ENCODE assay signal across 11 cellular contexts in the genomic region with DNA sequence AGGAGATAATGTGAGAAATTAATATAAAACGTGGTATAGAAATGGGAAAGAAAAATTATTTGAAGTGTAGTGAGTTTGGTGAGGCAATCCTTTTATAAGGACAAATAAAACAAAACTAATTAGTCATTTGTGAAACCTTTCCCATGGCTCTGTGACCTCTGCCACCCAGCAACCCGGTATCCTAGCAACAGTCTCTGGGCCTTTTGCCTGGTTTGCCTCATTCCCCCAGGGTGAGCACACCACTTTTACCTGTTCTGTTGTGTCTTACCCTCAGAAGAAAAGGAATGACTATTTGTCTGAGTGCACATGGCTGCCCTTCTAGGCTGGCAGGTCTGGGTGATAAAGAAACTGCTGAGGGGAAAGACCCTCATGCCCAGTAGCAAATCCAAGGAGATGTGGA. TPM values are rescaled to one million over a fixed set of nuclear protein-coding genes. Genes with fewer than 3 reads are reported as not detected.
DNase-seq lines count a peak whose midpoint lies in the region; ATAC-seq and TF ChIP-seq lines count a peak whose summit lies in the region.
"Had no signal": no experiment of that assay in that cellular context is flagged by ENCODE, and none has a peak within 500 bp of the region (broad histone marks: within the 10 kb centered on the region; RNA-seq: fewer than 3 reads in every experiment).

No MANE protein-coding gene starts in this region.

- BruUV-seq in IMR-90 (replicated peaks; lab: Mats Ljungman, UMichigan): no TSS peak

- peak overlapping the region; percentile 55; the same call in 1 of the 2 replicates for H2AK5ac ChIP-seq in IMR-90 (ENCODE audit: low read depth, low read length)

- TF ChIP-seq POLR2A in IMR-90 (IDR thresholded peaks at IDR 0.05; ENCODE audit: low read depth, low read length) (no peak), breast epithelium (IDR thresholded peaks at IDR 0.05) (no peak), GM18505 (IDR thresholded peaks at IDR 0.05; ENCODE audit: borderline replicate concordance, extremely low read depth, insufficient read depth, insufficient read length) (no peak)

- TF ChIP-seq CTCF in IMR-90 (conservative IDR thresholded peaks at IDR 0.05; ENCODE audit: low read depth, low read length) (no peak), breast epithelium (IDR thresholded peaks at IDR 0.05) (no peak), lung (IDR thresholded peaks at IDR 0.05; ENCODE audit: control extremely low read depth, extremely low read depth) (no peak)

- 100% methylated on average over 1 of the region's 2 CpGs; no CpG with 5 or more reads in 1 of the 2 experiments for WGBS in IMR-90 (ENCODE audit: extremely low coverage in 2 of 2, insufficient read length in 1 of 2), 2 experiments
- 74 to 84% methylated on average over 2 of the region's 2 CpGs for WGBS in lung, 2 donors

- no peak overlapping the region for H2AFZ ChIP-seq in IMR-90 (replicated peaks; ENCODE audit: low read length, poor library complexity)

- no peak overlapping the region for H2BK5ac ChIP-seq in IMR-90 (ENCODE audit: low read depth, low read length, poor library complexity, severe bottlenecking)

- no peak overlapping the region for H3K56ac ChIP-seq in IMR-90 (ENCODE audit: extremely low read depth, insufficient read depth, low read length)

- no peaks in the 10 kb centered on the region for H3K27me3 ChIP-seq in IMR-90 (ENCODE audit: control insufficient read depth, insufficient read depth, low read length)
- H3K27me3 ChIP-seq in breast epithelium: no peaks in the 10 kb centered on the region
- no peaks in the 10 kb centered on the region for H3K27me3 ChIP-seq in lung (ENCODE audit: control insufficient read depth, insufficient read depth)

- no peaks in the 10 kb centered on the region for H3K9me3 ChIP-seq in IMR-90 (ENCODE audit: control insufficient read depth, insufficient read depth, low read length)
- H3K9me3 ChIP-seq in breast epithelium: no peaks in the 10 kb centered on the region
- H3K9me3 ChIP-seq in lung (ENCODE audit: control insufficient read depth in 2 of 2, insufficient read depth in 1 of 2, low read length in 1 of 2): no peaks in the 10 kb centered on the region

- H3K4ac ChIP-seq in IMR-90 (ENCODE audit: low read depth, low read length): peak overlapping the region; percentile 40; the same call in 1 of the 2 replicates

- no peak overlapping the region for H3K23ac ChIP-seq in IMR-90 (ENCODE audit: low read depth, low read length)

- no peak overlapping the region for H2BK120ac ChIP-seq in IMR-90 (ENCODE audit: low read depth, low read length)

- H3K27ac ChIP-seq in IMR-90 (ENCODE audit: insufficient read depth, low read length) (no peak overlapping the region), breast epithelium (peak overlapping the region; percentile 43 to 75), lung (ENCODE audit: low read depth in 1 of 2, low read length in 1 of 2) (no peak overlapping the region)

- TF ChIP-seq RAD21 in IMR-90 (IDR thresholded peaks at IDR 0.05; ENCODE audit: low read length): no peak

- H4K91ac ChIP-seq in IMR-90 (ENCODE audit: insufficient read depth, low read depth, low read length): no peak overlapping the region

- no peak overlapping the region for H4K8ac ChIP-seq in IMR-90 (ENCODE audit: low read depth in 2 of 2, low read length in 2 of 2)

- H3K36me3 ChIP-seq in IMR-90 (ENCODE audit: control insufficient read depth, insufficient read depth, low read length) (no peaks in the 10 kb centered on the region), breast epithelium (no peaks in the 10 kb centered on the region), lung (ENCODE audit: control insufficient read depth in 2 of 2, insufficient read depth in 2 of 2, low read length in 2 of 2) (no peaks in the 10 kb centered on the region)

- intact Hi-C loops in IMR-90 (cut with micrococcal nuclease): no loop called here
- intact Hi-C loops in breast epithelium (cut with DNase I; ENCODE audit: low total_unique reads): no loop called here

- H3K4me1 ChIP-seq in IMR-90 (ENCODE audit: control insufficient read depth, insufficient read depth, low read length) (peaks cover 9% of the 10 kb centered on the region; the same call in 1 of the 2 replicates), breast epithelium (no peaks in the 10 kb centered on the region), lung (ENCODE audit: control insufficient read depth in 2 of 2, insufficient read depth in 2 of 2, low read length in 2 of 2) (peaks cover 0 to 8% of the 10 kb centered on the region in 2 donors)

- H3K4me3 ChIP-seq in IMR-90 (ENCODE audit: insufficient read depth, low read depth, low read length) (no peak overlapping the region), breast epithelium (no peak overlapping the region), lung (no peak overlapping the region)

- dilution Hi-C loops in IMR-90 (cut with HindIII; ENCODE audit: low sequenced_read_pairs, unreplicated experiment): no loop called here

- no peak overlapping the region for H2BK20ac ChIP-seq in IMR-90 (ENCODE audit: low read depth, low read length)

- no peak overlapping the region for H3K9ac ChIP-seq in IMR-90 (ENCODE audit: low read depth, low read length)

- peaks cover 0 to 3% of the 10 kb centered on the region in 2 experiments; a peak in 1 of 4 replicates for H3K79me1 ChIP-seq in IMR-90 (ENCODE audit: low read depth in 1 of 2, low read length in 2 of 2)

- no peak for ATAC-seq in IMR-90 (ENCODE audit: low read depth)
- ATAC-seq in lung (ENCODE audit: insufficient read depth, low FRiP score): peak; percentile 46
- no peak for ATAC-seq in GM18867 (IDR thresholded peaks at IDR 0.05; ENCODE audit: unreplicated experiment)
- no peak for ATAC-seq in HG03135 (IDR thresholded peaks at IDR 0.05; ENCODE audit: unreplicated experiment)
- ATAC-seq in GM18505 (IDR thresholded peaks at IDR 0.05; ENCODE audit: unreplicated experiment): no peak

- POLR2A ChIA-PET in IMR-90 (lab: Charles Lee; ENCODE audit: unreplicated experiment): no interaction called here

- CTCF ChIA-PET in IMR-90 (lab: Yijun Ruan, JAX): interaction anchor here (0.7 kb wide), 1 partner anchor 630 kb away, joined by 3 read pairs; no protein-coding TSS in a partner anchor

- no peak overlapping the region for H2BK15ac ChIP-seq in IMR-90 (ENCODE audit: low read depth, low read length)

- H4K20me1 ChIP-seq in IMR-90 (ENCODE audit: insufficient read depth, low read length): no peaks in the 10 kb centered on the region

- H3K4me2 ChIP-seq in IMR-90 (ENCODE audit: low read depth, low read length): no peak overlapping the region

- H3K18ac ChIP-seq in IMR-90 (ENCODE audit: low read depth, low read length): no peak overlapping the region

- peak overlapping the region; percentile 46; the same call in 1 of the 2 replicates for H3K14ac ChIP-seq in IMR-90 (replicated peaks; ENCODE audit: low read depth, low read length)

- 0 out of 2 replicates have a peak, but pooled peaks cover 2% of the 10 kb centered on the region for H3K9me1 ChIP-seq in IMR-90 (ENCODE audit: insufficient read depth, low read length)

- in situ Hi-C loops in IMR-90 (cut with MboI; ENCODE audit: low sequenced_read_pairs): no loop called here

- no peak overlapping the region for H2AK9ac ChIP-seq in IMR-90 (replicated peaks; ENCODE audit: low read depth, low read length, poor library complexity)

- DNase-seq in COR-L47 (lab: John Stamatoyannopoulos, UW): peak; percentile 49
- peak; percentile 25 for DNase-seq in IMR-90
- DNase-seq in breast epithelium (ENCODE audit: low spot score in 2 of 2): peak; percentile 60 to 62
- DNase-seq in lung (ENCODE audit: low spot score): no peak
- no peak for DNase-seq in SK-N-DZ (ENCODE audit: low spot score)
- DNase-seq: immature natural killer cell, MV-4-11 had no signal

- no peak overlapping the region for H4K5ac ChIP-seq in IMR-90 (ENCODE audit: low read depth, low read length)

TF ChIP-seq in IMR-90, 13 proteins besides CTCF, POLR2A, EP300 and RAD21:
- TF ChIP-seq, protein P1, sequence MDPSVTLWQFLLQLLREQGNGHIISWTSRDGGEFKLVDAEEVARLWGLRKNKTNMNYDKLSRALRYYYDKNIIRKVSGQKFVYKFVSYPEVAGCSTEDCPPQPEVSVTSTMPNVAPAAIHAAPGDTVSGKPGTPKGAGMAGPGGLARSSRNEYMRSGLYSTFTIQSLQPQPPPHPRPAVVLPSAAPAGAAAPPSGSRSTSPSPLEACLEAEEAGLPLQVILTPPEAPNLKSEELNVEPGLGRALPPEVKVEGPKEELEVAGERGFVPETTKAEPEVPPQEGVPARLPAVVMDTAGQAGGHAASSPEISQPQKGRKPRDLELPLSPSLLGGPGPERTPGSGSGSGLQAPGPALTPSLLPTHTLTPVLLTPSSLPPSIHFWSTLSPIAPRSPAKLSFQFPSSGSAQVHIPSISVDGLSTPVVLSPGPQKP (IDR thresholded peaks at IDR 0.05; ENCODE audit: borderline replicate concordance, low read depth, low read length): no peak
- TF ChIP-seq CHD1 (IDR thresholded peaks at IDR 0.05; ENCODE audit: low read depth, low read length): no peak
- no peak for TF ChIP-seq RFX5 (IDR thresholded peaks at IDR 0.05; ENCODE audit: low read depth, low read length)
- peak; percentile 5; the same call in 1 of the 2 replicates for TF ChIP-seq CEBPB (IDR thresholded peaks at IDR 0.05; ENCODE audit: low read depth, low read length)
- no peak for TF ChIP-seq RCOR1 (IDR thresholded peaks at IDR 0.05; ENCODE audit: insufficient replicate concordance, low read length)

RNA-seq across cellular contexts. Expression of a gene that starts 21.5 kb away (rescaled TPM):
- total RNA-seq in IMR-90 (2012; rRNA removed) (not detected in 2 replicates), breast epithelium (not detected), lung (under 1 TPM in 1 of 2 donors, not detected in 1; 0.17 TPM)
- polyA plus RNA-seq in IMR-90 (2012; rRNA removed) (not detected in 2 replicates), lung (not detected)
- 0.03 TPM in 1 of 2 replicates, not detected in the other for polyA plus RNA-seq in IMR-90 (2012; cell fraction: cytosol; rRNA removed)
- polyA plus RNA-seq in IMR-90 (2012; cell fraction: nucleus; rRNA removed; ENCODE audit: low replicate concordance): not detected in 2 replicates
- polyA plus RNA-seq in SK-N-DZ (2014; cell fraction: cytosol; rRNA removed): 0.38 and 0.39 TPM in 2 replicates
- 0.73 and 1.4 TPM in 2 replicates for polyA plus RNA-seq in SK-N-DZ (2014; cell fraction: nucleus; rRNA removed)
- total RNA-seq: Daoy had no signal
- polyA plus RNA-seq: immature natural killer cell had no signal

RNA-seq across cellular contexts. Expression of a gene that starts 51.6 kb away (rescaled TPM):
- total RNA-seq in IMR-90 (2012; rRNA removed): 25.1 and 25.3 TPM in 2 replicates
- polyA plus RNA-seq in IMR-90 (2012; rRNA removed): 10.8 and 11.8 TPM in 2 replicates
- 2.6 and 4.2 TPM in 2 replicates for polyA plus RNA-seq in IMR-90 (2012; cell fraction: cytosol; rRNA removed)
- polyA plus RNA-seq in IMR-90 (2012; cell fraction: nucleus; rRNA removed; ENCODE audit: low replicate concordance): 0.82 and 6.8 TPM in 2 replicates
- total RNA-seq in breast epithelium: 10 to 100 TPM; 19.0 to 49.5 (median 35.7) TPM
- 10 to 100 TPM; 29.0 to 44.0 TPM for total RNA-seq in lung
- 10 to 100 TPM in 1 of 2 donors, 1 to 10 TPM in 1; 7.4 to 14.7 TPM for polyA plus RNA-seq in lung
- polyA plus RNA-seq in SK-N-DZ (2014; cell fraction: cytosol; rRNA removed): 10.5 and 10.9 TPM in 2 replicates
- 3.2 and 4.7 TPM in 2 replicates for polyA plus RNA-seq in SK-N-DZ (2014; cell fraction: nucleus; rRNA removed)

Comparison
In these comparisons a context has a peak if more than half of its experiments do, and no peak if none do; other contexts are left out.
1. DNase-seq: peak in COR-L47 (single experiment), IMR-90 (single experiment) and breast epithelium (2 of 2); none in lung (single experiment) and SK-N-DZ (single experiment).
2. H3K27ac ChIP-seq: peak in breast epithelium (2 of 2); none in IMR-90 (single experiment) and lung (0 of 2).